1 cellular context compared by ENCODE assay signal in the genomic region with DNA sequence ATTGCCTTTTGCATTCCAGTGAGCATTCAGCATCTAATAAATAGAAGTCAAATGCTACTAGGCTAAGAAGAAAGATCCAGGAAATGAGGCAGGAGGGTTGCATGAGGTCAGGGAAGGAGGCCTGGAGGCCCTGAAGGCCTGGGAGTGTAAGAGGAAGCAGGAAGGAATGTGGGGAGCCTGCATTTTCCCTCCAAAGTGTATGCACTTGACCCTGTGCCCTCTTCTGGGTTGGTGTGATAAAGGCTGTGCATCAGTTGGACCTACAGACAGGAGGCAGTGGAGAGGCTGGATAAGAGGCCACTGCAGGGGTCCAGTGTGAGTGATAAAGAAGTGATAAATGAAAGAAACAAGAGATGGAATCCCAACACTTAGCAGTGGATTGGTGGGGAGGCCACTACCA.
TF ChIP-seq lines count a peak whose summit lies in the region.

No MANE protein-coding gene starts in this region.

TF ChIP-seq in K562, 482 proteins besides CTCF, POLR2A, EP300 and RAD21 (continued from another document and continues in another):
- TF ChIP-seq, protein P1, sequence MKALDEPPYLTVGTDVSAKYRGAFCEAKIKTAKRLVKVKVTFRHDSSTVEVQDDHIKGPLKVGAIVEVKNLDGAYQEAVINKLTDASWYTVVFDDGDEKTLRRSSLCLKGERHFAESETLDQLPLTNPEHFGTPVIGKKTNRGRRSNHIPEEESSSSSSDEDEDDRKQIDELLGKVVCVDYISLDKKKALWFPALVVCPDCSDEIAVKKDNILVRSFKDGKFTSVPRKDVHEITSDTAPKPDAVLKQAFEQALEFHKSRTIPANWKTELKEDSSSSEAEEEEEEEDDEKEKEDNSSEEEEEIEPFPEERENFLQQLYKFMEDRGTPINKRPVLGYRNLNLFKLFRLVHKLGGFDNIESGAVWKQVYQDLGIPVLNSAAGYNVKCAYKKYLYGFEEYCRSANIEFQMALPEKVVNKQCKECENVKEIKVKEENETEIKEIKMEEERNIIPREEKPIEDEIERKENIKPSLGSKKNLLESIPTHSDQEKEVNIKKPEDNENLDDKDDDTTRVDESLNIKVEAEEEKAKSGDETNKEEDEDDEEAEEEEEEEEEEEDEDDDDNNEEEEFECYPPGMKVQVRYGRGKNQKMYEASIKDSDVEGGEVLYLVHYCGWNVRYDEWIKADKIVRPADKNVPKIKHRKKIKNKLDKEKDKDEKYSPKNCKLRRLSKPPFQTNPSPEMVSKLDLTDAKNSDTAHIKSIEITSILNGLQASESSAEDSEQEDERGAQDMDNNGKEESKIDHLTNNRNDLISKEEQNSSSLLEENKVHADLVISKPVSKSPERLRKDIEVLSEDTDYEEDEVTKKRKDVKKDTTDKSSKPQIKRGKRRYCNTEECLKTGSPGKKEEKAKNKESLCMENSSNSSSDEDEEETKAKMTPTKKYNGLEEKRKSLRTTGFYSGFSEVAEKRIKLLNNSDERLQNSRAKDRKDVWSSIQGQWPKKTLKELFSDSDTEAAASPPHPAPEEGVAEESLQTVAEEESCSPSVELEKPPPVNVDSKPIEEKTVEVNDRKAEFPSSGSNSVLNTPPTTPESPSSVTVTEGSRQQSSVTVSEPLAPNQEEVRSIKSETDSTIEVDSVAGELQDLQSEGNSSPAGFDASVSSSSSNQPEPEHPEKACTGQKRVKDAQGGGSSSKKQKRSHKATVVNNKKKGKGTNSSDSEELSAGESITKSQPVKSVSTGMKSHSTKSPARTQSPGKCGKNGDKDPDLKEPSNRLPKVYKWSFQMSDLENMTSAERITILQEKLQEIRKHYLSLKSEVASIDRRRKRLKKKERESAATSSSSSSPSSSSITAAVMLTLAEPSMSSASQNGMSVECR (CRISPR knock-in tag; IDR thresholded peaks at IDR 0.05) = no peak
- TF ChIP-seq, protein P2, sequence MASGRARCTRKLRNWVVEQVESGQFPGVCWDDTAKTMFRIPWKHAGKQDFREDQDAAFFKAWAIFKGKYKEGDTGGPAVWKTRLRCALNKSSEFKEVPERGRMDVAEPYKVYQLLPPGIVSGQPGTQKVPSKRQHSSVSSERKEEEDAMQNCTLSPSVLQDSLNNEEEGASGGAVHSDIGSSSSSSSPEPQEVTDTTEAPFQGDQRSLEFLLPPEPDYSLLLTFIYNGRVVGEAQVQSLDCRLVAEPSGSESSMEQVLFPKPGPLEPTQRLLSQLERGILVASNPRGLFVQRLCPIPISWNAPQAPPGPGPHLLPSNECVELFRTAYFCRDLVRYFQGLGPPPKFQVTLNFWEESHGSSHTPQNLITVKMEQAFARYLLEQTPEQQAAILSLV (tag; IDR thresholded peaks at IDR 0.05) = 0 out of 2 replicates have a peak, but pooled peaks have one; percentile 20
- TF ChIP-seq HMGN3 (IDR thresholded peaks at IDR 0.05; ENCODE audit: borderline replicate concordance, extremely low read depth, insufficient read length, low read depth, low read length) (no peak), MAFK (IDR thresholded peaks at IDR 0.05; ENCODE audit: low read length) (no peak), ZNF143 (CRISPR knock-in tag; IDR thresholded peaks at IDR 0.05) (no peak), JUNB (CRISPR knock-in tag; conservative IDR thresholded peaks at IDR 0.05) (no peak), DACH1 (IDR thresholded peaks at IDR 0.05; ENCODE audit: partially characterized antibody) (no peak), POLR2AphosphoS2 (IDR thresholded peaks at IDR 0.05; ENCODE audit: low read length) (no peak), LEF1 (IDR thresholded peaks at IDR 0.05) (peak; percentile 84), SUPT5H (IDR thresholded peaks at IDR 0.05) (no peak), DDX20 (tag; IDR thresholded peaks at IDR 0.05; ENCODE audit: low read depth) (no peak), YBX1 (IDR thresholded peaks at IDR 0.05) (no peak), ZEB2 (IDR thresholded peaks at IDR 0.05) (0 out of 2 replicates have a peak, but pooled peaks have one; percentile 25), BRD9 (IDR thresholded peaks at IDR 0.05; ENCODE audit: low read depth, partially characterized antibody) (no peak), PCBP2 (IDR thresholded peaks at IDR 0.05; ENCODE audit: low read depth, low read length, poor library complexity, severe bottlenecking) (no peak), PPARD (CRISPR knock-in tag; IDR thresholded peaks at IDR 0.05) (no peak), FOXK1 (CRISPR knock-in tag; IDR thresholded peaks at IDR 0.05; ENCODE audit: borderline replicate concordance) (no peak), HMG20B (CRISPR knock-in tag; IDR thresholded peaks at IDR 0.05) (no peak), ATF1 (CRISPR knock-in tag; IDR thresholded peaks at IDR 0.05) (no peak), ATF1 (tag; IDR thresholded peaks at IDR 0.05) (0 out of 2 replicates have a peak, but pooled peaks have one; percentile 33), KLF10 (CRISPR knock-in tag; IDR thresholded peaks at IDR 0.05) (no peak), BMI1 (IDR thresholded peaks at IDR 0.05; ENCODE audit: low read length) (no peak), ILK (tag; IDR thresholded peaks at IDR 0.05; ENCODE audit: borderline replicate concordance, low read depth) (no peak)
- TF ChIP-seq, protein P3, sequence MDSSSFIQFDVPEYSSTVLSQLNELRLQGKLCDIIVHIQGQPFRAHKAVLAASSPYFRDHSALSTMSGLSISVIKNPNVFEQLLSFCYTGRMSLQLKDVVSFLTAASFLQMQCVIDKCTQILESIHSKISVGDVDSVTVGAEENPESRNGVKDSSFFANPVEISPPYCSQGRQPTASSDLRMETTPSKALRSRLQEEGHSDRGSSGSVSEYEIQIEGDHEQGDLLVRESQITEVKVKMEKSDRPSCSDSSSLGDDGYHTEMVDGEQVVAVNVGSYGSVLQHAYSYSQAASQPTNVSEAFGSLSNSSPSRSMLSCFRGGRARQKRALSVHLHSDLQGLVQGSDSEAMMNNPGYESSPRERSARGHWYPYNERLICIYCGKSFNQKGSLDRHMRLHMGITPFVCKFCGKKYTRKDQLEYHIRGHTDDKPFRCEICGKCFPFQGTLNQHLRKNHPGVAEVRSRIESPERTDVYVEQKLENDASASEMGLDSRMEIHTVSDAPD (CRISPR knock-in tag; IDR thresholded peaks at IDR 0.05) = no peak
- TF ChIP-seq, protein P4, sequence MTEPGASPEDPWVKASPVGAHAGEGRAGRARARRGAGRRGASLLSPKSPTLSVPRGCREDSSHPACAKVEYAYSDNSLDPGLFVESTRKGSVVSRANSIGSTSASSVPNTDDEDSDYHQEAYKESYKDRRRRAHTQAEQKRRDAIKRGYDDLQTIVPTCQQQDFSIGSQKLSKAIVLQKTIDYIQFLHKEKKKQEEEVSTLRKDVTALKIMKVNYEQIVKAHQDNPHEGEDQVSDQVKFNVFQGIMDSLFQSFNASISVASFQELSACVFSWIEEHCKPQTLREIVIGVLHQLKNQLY (CRISPR knock-in tag; conservative IDR thresholded peaks at IDR 0.05) = no peak
- TF ChIP-seq, protein P5, sequence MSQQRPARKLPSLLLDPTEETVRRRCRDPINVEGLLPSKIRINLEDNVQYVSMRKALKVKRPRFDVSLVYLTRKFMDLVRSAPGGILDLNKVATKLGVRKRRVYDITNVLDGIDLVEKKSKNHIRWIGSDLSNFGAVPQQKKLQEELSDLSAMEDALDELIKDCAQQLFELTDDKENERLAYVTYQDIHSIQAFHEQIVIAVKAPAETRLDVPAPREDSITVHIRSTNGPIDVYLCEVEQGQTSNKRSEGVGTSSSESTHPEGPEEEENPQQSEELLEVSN (IDR thresholded peaks at IDR 0.05; ENCODE audit: borderline replicate concordance in 1 of 2, extremely low read depth in 1 of 2, insufficient read depth in 1 of 2, insufficient read length in 1 of 2, low read depth in 1 of 2, low read length in 1 of 2, poor library complexity in 1 of 2, severe bottlenecking in 1 of 2) = peak; percentile 72 to 90
- TF ChIP-seq, protein P6, sequence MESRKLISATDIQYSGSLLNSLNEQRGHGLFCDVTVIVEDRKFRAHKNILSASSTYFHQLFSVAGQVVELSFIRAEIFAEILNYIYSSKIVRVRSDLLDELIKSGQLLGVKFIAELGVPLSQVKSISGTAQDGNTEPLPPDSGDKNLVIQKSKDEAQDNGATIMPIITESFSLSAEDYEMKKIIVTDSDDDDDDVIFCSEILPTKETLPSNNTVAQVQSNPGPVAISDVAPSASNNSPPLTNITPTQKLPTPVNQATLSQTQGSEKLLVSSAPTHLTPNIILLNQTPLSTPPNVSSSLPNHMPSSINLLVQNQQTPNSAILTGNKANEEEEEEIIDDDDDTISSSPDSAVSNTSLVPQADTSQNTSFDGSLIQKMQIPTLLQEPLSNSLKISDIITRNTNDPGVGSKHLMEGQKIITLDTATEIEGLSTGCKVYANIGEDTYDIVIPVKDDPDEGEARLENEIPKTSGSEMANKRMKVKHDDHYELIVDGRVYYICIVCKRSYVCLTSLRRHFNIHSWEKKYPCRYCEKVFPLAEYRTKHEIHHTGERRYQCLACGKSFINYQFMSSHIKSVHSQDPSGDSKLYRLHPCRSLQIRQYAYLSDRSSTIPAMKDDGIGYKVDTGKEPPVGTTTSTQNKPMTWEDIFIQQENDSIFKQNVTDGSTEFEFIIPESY (CRISPR knock-in tag; IDR thresholded peaks at IDR 0.05) = no peak
- TF ChIP-seq, protein P7, sequence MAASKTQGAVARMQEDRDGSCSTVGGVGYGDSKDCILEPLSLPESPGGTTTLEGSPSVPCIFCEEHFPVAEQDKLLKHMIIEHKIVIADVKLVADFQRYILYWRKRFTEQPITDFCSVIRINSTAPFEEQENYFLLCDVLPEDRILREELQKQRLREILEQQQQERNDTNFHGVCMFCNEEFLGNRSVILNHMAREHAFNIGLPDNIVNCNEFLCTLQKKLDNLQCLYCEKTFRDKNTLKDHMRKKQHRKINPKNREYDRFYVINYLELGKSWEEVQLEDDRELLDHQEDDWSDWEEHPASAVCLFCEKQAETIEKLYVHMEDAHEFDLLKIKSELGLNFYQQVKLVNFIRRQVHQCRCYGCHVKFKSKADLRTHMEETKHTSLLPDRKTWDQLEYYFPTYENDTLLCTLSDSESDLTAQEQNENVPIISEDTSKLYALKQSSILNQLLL (CRISPR knock-in tag; IDR thresholded peaks at IDR 0.05; ENCODE audit: borderline replicate concordance) = no peak
- TF ChIP-seq, protein P8, sequence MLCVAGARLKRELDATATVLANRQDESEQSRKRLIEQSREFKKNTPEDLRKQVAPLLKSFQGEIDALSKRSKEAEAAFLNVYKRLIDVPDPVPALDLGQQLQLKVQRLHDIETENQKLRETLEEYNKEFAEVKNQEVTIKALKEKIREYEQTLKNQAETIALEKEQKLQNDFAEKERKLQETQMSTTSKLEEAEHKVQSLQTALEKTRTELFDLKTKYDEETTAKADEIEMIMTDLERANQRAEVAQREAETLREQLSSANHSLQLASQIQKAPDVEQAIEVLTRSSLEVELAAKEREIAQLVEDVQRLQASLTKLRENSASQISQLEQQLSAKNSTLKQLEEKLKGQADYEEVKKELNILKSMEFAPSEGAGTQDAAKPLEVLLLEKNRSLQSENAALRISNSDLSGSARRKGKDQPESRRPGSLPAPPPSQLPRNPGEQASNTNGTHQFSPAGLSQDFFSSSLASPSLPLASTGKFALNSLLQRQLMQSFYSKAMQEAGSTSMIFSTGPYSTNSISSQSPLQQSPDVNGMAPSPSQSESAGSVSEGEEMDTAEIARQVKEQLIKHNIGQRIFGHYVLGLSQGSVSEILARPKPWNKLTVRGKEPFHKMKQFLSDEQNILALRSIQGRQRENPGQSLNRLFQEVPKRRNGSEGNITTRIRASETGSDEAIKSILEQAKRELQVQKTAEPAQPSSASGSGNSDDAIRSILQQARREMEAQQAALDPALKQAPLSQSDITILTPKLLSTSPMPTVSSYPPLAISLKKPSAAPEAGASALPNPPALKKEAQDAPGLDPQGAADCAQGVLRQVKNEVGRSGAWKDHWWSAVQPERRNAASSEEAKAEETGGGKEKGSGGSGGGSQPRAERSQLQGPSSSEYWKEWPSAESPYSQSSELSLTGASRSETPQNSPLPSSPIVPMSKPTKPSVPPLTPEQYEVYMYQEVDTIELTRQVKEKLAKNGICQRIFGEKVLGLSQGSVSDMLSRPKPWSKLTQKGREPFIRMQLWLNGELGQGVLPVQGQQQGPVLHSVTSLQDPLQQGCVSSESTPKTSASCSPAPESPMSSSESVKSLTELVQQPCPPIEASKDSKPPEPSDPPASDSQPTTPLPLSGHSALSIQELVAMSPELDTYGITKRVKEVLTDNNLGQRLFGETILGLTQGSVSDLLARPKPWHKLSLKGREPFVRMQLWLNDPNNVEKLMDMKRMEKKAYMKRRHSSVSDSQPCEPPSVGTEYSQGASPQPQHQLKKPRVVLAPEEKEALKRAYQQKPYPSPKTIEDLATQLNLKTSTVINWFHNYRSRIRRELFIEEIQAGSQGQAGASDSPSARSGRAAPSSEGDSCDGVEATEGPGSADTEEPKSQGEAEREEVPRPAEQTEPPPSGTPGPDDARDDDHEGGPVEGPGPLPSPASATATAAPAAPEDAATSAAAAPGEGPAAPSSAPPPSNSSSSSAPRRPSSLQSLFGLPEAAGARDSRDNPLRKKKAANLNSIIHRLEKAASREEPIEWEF (CRISPR knock-in tag; IDR thresholded peaks at IDR 0.05) = no peak
- TF ChIP-seq, protein P9, sequence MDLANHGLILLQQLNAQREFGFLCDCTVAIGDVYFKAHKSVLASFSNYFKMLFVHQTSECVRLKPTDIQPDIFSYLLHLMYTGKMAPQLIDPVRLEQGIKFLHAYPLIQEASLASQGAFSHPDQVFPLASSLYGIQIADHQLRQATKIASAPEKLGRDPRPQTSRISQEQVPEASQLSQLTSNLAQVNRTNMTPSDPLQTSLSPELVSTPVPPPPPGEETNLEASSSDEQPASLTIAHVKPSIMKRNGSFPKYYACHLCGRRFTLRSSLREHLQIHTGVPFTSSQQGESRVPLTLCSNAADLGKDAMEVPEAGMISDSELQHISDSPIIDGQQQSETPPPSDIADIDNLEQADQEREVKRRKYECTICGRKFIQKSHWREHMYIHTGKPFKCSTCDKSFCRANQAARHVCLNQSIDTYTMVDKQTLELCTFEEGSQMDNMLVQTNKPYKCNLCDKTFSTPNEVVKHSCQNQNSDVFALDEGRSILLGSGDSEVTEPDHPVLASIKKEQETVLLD (IDR thresholded peaks at IDR 0.05) = peak; percentile 51; the same call in 1 of the 2 replicates
- TF ChIP-seq, protein P10, sequence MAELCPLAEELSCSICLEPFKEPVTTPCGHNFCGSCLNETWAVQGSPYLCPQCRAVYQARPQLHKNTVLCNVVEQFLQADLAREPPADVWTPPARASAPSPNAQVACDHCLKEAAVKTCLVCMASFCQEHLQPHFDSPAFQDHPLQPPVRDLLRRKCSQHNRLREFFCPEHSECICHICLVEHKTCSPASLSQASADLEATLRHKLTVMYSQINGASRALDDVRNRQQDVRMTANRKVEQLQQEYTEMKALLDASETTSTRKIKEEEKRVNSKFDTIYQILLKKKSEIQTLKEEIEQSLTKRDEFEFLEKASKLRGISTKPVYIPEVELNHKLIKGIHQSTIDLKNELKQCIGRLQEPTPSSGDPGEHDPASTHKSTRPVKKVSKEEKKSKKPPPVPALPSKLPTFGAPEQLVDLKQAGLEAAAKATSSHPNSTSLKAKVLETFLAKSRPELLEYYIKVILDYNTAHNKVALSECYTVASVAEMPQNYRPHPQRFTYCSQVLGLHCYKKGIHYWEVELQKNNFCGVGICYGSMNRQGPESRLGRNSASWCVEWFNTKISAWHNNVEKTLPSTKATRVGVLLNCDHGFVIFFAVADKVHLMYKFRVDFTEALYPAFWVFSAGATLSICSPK (IDR thresholded peaks at IDR 0.05; ENCODE audit: borderline replicate concordance) = no peak
- TF ChIP-seq, protein P11, sequence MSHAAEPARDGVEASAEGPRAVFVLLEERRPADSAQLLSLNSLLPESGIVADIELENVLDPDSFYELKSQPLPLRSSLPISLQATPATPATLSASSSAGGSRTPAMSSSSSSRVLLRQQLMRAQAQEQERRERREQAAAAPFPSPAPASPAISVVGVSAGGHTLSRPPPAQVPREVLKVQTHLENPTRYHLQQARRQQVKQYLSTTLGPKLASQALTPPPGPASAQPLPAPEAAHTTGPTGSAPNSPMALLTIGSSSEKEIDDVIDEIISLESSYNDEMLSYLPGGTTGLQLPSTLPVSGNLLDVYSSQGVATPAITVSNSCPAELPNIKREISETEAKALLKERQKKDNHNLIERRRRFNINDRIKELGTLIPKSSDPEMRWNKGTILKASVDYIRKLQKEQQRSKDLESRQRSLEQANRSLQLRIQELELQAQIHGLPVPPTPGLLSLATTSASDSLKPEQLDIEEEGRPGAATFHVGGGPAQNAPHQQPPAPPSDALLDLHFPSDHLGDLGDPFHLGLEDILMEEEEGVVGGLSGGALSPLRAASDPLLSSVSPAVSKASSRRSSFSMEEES (CRISPR knock-in tag; IDR thresholded peaks at IDR 0.05) = no peak
